In the genomic region with DNA sequence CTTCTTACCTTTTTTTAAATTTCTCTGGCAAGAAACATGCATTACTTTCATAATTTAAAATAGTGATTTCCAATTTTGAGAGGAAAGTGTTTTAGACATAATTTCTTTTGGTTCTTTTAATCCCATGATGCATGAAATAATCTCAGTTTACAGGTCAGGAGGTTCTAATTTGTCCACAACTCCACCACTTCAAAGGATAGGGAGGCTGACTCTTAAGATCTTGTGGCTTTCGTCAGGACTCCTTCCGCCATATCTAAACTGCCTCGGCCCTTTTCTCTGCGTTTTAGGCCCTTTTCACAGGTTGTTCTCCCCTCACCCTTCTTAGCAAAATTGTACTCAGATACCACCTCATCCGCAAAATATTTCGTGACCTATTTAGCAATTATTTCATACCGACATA, we compare ENCODE assay signal across 28 cellular contexts. TPM values are rescaled to one million over a fixed set of nuclear protein-coding genes. Genes with fewer than 3 reads are reported as not detected.
DNase-seq lines count a peak whose midpoint lies in the region; ATAC-seq and TF ChIP-seq lines count a peak whose summit lies in the region.
"Had no signal": no experiment of that assay in that cellular context is flagged by ENCODE, and none has a peak within 500 bp of the region (broad histone marks: within the 10 kb centered on the region; RNA-seq: fewer than 3 reads in every experiment).

No MANE protein-coding gene starts in this region.

- peaks cover 65% of the 10 kb centered on the region for H4K20me1 ChIP-seq in Loucy (ENCODE audit: insufficient read depth, low read length, poor library complexity, severe bottlenecking)

- H3K4me3 ChIP-seq in Loucy (ENCODE audit: low read length, poor library complexity, severe bottlenecking), result no peak overlapping the region
- H3K4me3 ChIP-seq: K562, SK-N-MC had no signal

- no peaks in the 10 kb centered on the region for H3F3A ChIP-seq in Loucy (ENCODE audit: low read depth)

- DNase-seq in activated naive CD8-positive, alpha-beta T cell treated with anti-CD3 and anti-CD28 coated beads, Interleukin-2, amount 50 U/mL, for 24 hours, result no peak
- DNase-seq in activated naive CD8-positive, alpha-beta T cell treated with anti-CD3 and anti-CD28 coated beads for 36 hours, result no peak
- DNase-seq in effector memory CD8-positive, alpha-beta T cell, result no peak
- no peak for DNase-seq in T-cell
- no peak for DNase-seq in activated CD4-positive, alpha-beta T cell treated with anti-CD3 and anti-CD28 coated beads for 4 hours
- DNase-seq: 8988T; ACHN; CD8-positive, alpha-beta memory T cell; DMS 273 treated with DMSO at 0.1 percent for 48 hours; DMS79; EL; GDM1; Kasumi-1; MV-4-11; NCI-H1105; NCI-H1436 treated with DMSO at 0.1 percent for 48 hours; NCI-H187 treated with DMSO at 0.1 percent for 48 hours; NCI-H2107; NCI-H446; NCI-H524 treated with DMSO at 0.1 percent for 48 hours; NCI-H774; SIG-M5 had no signal

- H2AFZ ChIP-seq in Loucy (ENCODE audit: low read length), result no peak overlapping the region

- peaks cover 23% of the 10 kb centered on the region for H3K4me1 ChIP-seq in Loucy (ENCODE audit: insufficient read depth, low read length, poor library complexity, severe bottlenecking)

- no peak for TF ChIP-seq CTCF in Loucy (conservative IDR thresholded peaks at IDR 0.05; ENCODE audit: low read length)

- H3K9me3 ChIP-seq in Loucy (ENCODE audit: insufficient read depth, low read depth, low read length), result no peaks in the 10 kb centered on the region

- peaks cover 15% of the 10 kb centered on the region for H3K4me1 Mint-ChIP-seq in activated naive CD8-positive, alpha-beta T cell treated with anti-CD3 and anti-CD28 coated beads, Interleukin-2, amount 50 U/mL, for 24 hours
- H3K4me1 Mint-ChIP-seq in activated naive CD8-positive, alpha-beta T cell treated with anti-CD3 and anti-CD28 coated beads for 36 hours, result peaks cover 10% of the 10 kb centered on the region
- peaks cover 19 to 33% of the 10 kb centered on the region in 2 donors for H3K4me1 Mint-ChIP-seq in effector memory CD8-positive, alpha-beta T cell (ENCODE audit: low read depth in 2 of 2)
- H3K4me1 Mint-ChIP-seq in T-cell, result peaks cover 37 to 45% (median 44%) of the 10 kb centered on the region in 3 donors

- peaks cover 94% of the 10 kb centered on the region for H3K79me2 ChIP-seq in Loucy (ENCODE audit: insufficient read depth, low read length)

- peaks cover 5% of the 10 kb centered on the region; the same call in 1 of the 2 replicates for H3K36me3 ChIP-seq in Loucy (ENCODE audit: insufficient read depth, low read length)

- peaks cover 4% of the 10 kb centered on the region for H3K9me3 Mint-ChIP-seq in activated naive CD8-positive, alpha-beta T cell treated with anti-CD3 and anti-CD28 coated beads, Interleukin-2, amount 50 U/mL, for 24 hours
- H3K9me3 Mint-ChIP-seq in activated naive CD8-positive, alpha-beta T cell treated with anti-CD3 and anti-CD28 coated beads for 36 hours, result no peaks in the 10 kb centered on the region
- H3K9me3 Mint-ChIP-seq in effector memory CD8-positive, alpha-beta T cell, result no peaks in the 10 kb centered on the region
- H3K9me3 Mint-ChIP-seq in T-cell, result no peaks in the 10 kb centered on the region
- H3K9me3 Mint-ChIP-seq: CD8-positive, alpha-beta memory T cell had no signal

- no peak for ATAC-seq in activated naive CD8-positive, alpha-beta T cell treated with anti-CD3 and anti-CD28 coated beads, Interleukin-2, amount 50 U/mL, for 24 hours
- ATAC-seq in effector memory CD8-positive, alpha-beta T cell (replicated peaks), result no peak
- ATAC-seq in GM19463 (IDR thresholded peaks at IDR 0.05; ENCODE audit: unreplicated experiment) (no peak), HG03571 (IDR thresholded peaks at IDR 0.05; ENCODE audit: unreplicated experiment) (no peak), T-cell (replicated peaks in 1 of 4) (no peak)
- ATAC-seq: HepG2 had no signal

- CTCF ChIA-PET in T-cell (lab: Charles Lee), result no interaction called here

- H3K36me3 Mint-ChIP-seq in activated naive CD8-positive, alpha-beta T cell treated with anti-CD3 and anti-CD28 coated beads, Interleukin-2, amount 50 U/mL, for 24 hours (ENCODE audit: low read depth), result peaks cover 33% of the 10 kb centered on the region
- peaks cover 29% of the 10 kb centered on the region for H3K36me3 Mint-ChIP-seq in activated naive CD8-positive, alpha-beta T cell treated with anti-CD3 and anti-CD28 coated beads for 36 hours
- H3K36me3 Mint-ChIP-seq in effector memory CD8-positive, alpha-beta T cell (ENCODE audit: insufficient read depth), result peaks cover 10% of the 10 kb centered on the region
- peaks cover 28% of the 10 kb centered on the region for H3K36me3 Mint-ChIP-seq in T-cell

- H3K27me3 ChIP-seq in Loucy (ENCODE audit: insufficient read depth, low read length, poor library complexity, severe bottlenecking), result no peaks in the 10 kb centered on the region

- peak overlapping the region; percentile 35 for H3K4me2 ChIP-seq in Loucy (ENCODE audit: low read depth, low read length, poor library complexity, severe bottlenecking)

- no peaks in the 10 kb centered on the region for H3K27me3 Mint-ChIP-seq in activated naive CD8-positive, alpha-beta T cell treated with anti-CD3 and anti-CD28 coated beads, Interleukin-2, amount 50 U/mL, for 24 hours
- H3K27me3 Mint-ChIP-seq in activated naive CD8-positive, alpha-beta T cell treated with anti-CD3 and anti-CD28 coated beads for 36 hours, result no peaks in the 10 kb centered on the region
- H3K27me3 Mint-ChIP-seq in effector memory CD8-positive, alpha-beta T cell, result no peaks in the 10 kb centered on the region
- H3K27me3 Mint-ChIP-seq in T-cell, result no peaks in the 10 kb centered on the region
- H3K27me3 Mint-ChIP-seq: CD8-positive, alpha-beta memory T cell had no signal

- no peak overlapping the region for H3K9ac ChIP-seq in Loucy (ENCODE audit: low read depth, low read length, poor library complexity, severe bottlenecking)

- H3K4me3 Mint-ChIP-seq in activated naive CD8-positive, alpha-beta T cell treated with anti-CD3 and anti-CD28 coated beads, Interleukin-2, amount 50 U/mL, for 24 hours, result no peak overlapping the region
- H3K4me3 Mint-ChIP-seq in activated naive CD8-positive, alpha-beta T cell treated with anti-CD3 and anti-CD28 coated beads for 36 hours, result no peak overlapping the region
- no peak overlapping the region for H3K4me3 Mint-ChIP-seq in effector memory CD8-positive, alpha-beta T cell
- no peak overlapping the region for H3K4me3 Mint-ChIP-seq in T-cell

- peak overlapping the region; percentile 14 for H3K27ac Mint-ChIP-seq in activated naive CD8-positive, alpha-beta T cell treated with anti-CD3 and anti-CD28 coated beads, Interleukin-2, amount 50 U/mL, for 24 hours
- H3K27ac Mint-ChIP-seq in activated naive CD8-positive, alpha-beta T cell treated with anti-CD3 and anti-CD28 coated beads for 36 hours, result no peak overlapping the region
- H3K27ac Mint-ChIP-seq in effector memory CD8-positive, alpha-beta T cell, result peak overlapping the region; percentile 13 to 26
- no peak overlapping the region for H3K27ac Mint-ChIP-seq in T-cell

- POLR2A ChIA-PET in T-cell (lab: Charles Lee), result no interaction called here

- no peaks in the 10 kb centered on the region for H3K9me2 ChIP-seq in Loucy (replicated peaks; ENCODE audit: low read depth, low read length)

RNA-seq across cellular contexts. Expression of a gene that starts 8.0 kb away (rescaled TPM):
- 10 to 100 TPM; 34.7 to 36.1 TPM for total RNA-seq in activated naive CD8-positive, alpha-beta T cell treated with anti-CD3 and anti-CD28 coated beads for 36 hours
- 10 to 100 TPM; 24.7 to 32.6 (median 28.2) TPM for total RNA-seq in T-cell

RNA-seq across cellular contexts. Expression of a gene that starts 60.0 kb away (rescaled TPM):
- 10 to 100 TPM; 51.5 to 52.7 TPM for total RNA-seq in activated naive CD8-positive, alpha-beta T cell treated with anti-CD3 and anti-CD28 coated beads for 36 hours
- total RNA-seq in T-cell, result 10 to 100 TPM; 34.8 to 47.6 (median 40.4) TPM

Comparison
In these comparisons a context has a peak if more than half of its experiments do, and no peak if none do; other contexts are left out.
1. H3K27ac Mint-ChIP-seq: peak in activated naive CD8-positive, alpha-beta T cell treated with anti-CD3 and anti-CD28 coated beads, Interleukin-2, amount 50 U/mL, for 24 hours (single experiment) and effector memory CD8-positive, alpha-beta T cell (2 of 2); none in activated naive CD8-positive, alpha-beta T cell treated with anti-CD3 and anti-CD28 coated beads for 36 hours (single experiment) and T-cell (0 of 2).